ENCODE assay signal across 23 cellular contexts in genomic region chr1:227952374-227953021, GRCh38. TPM values are rescaled to one million over a fixed set of nuclear protein-coding genes. Genes with fewer than 3 reads are reported as not detected.
A peak's percentile ranks its signal among the peaks of the same experiment; 100 is the strongest.
DNase-seq lines count a peak whose midpoint lies in the region; ATAC-seq, FAIRE-seq and TF ChIP-seq lines count a peak whose summit lies in the region.
"Had no signal": no experiment of that assay in that cellular context is flagged by ENCODE, and none has a peak within 500 bp of the region (broad histone marks: within the 10 kb centered on the region; RNA-seq: fewer than 3 reads in every experiment).

No MANE protein-coding gene starts in this region.

- DNase-seq in H7 (peak; percentile 34), H1 (ENCODE audit: low read depth in 1 of 2, low spot score in 2 of 2) (peak in 1 of 2 experiments; percentile 23), osteocyte (ENCODE audit: extremely low spot score, unreplicated experiment) (peak; percentile 80), GM20000 (ENCODE audit: low spot score) (no peak)
- no peak for DNase-seq in activated T-helper 2 cell treated with anti-CD3 and anti-CD28 coated beads, Interferon-gamma antibody, Interleukin-2, Interleukin-4, amounts not matched to agents 10 μg/mL and 5 μg/mL and 100 μg/mL, durations not matched to agents 14 hours and 24 hours and 36 hours (ENCODE audit: low spot score)
- DNase-seq: activated CD4-positive, alpha-beta memory T cell treated with anti-CD3 and anti-CD28 coated beads, Interleukin-2, amount 10 ng/mL, durations not matched to agents 7 days and 5 days; activated naive CD4-positive, alpha-beta T cell treated with anti-CD3 and anti-CD28 coated beads, Interleukin-2, amount 50 U/mL, for 16 hours; activated T-cell treated with anti-CD3 and anti-CD28 coated beads, Interleukin-2, amount 50 U/mL, for 1 hour; anterior cingulate cortex; H9; kidney; mammary epithelial cell; NCI-H2081 treated with DMSO at 0.1 percent for 48 hours; OCI-M1; SHP77 treated with DMSO at 0.1 percent for 48 hours; stimulated activated naive CD4-positive, alpha-beta T cell treated with Interleukin-2 at 50 U/mL for 16 hours had no signal

- peaks cover 19% of the 10 kb centered on the region for H3K27me3 Mint-ChIP-seq in osteocyte (ENCODE audit: unreplicated experiment)
- H3K27me3 Mint-ChIP-seq in activated T-helper 17 cell treated with anti-CD3 and anti-CD28 coated beads, Interleukin-2, amount 50 U/mL, for 72 hours: peaks cover 19% of the 10 kb centered on the region
- peaks cover 35% of the 10 kb centered on the region for H3K27me3 Mint-ChIP-seq in activated T-helper 2 cell treated with anti-CD3 and anti-CD28 coated beads, Interferon-gamma antibody, Interleukin-2, Interleukin-4, amounts not matched to agents 10 μg/mL and 5 μg/mL and 100 μg/mL, durations not matched to agents 14 hours and 24 hours and 36 hours (ENCODE audit: low read depth)

- H3K9ac ChIP-seq in BLaER1 (no peak overlapping the region), H1 (replicated peaks in 1 of 4; ENCODE audit: extremely low read depth in 1 of 4, low read depth in 3 of 4, low read length in 3 of 4) (no peak overlapping the region)

- H2BK12ac ChIP-seq in H1 (ENCODE audit: low read depth, low read length): no peak overlapping the region; the same call in 1 of the 2 replicates

- TF ChIP-seq EP300 in H1 (IDR thresholded peaks at IDR 0.05; ENCODE audit: borderline replicate concordance in 1 of 2, low read depth in 2 of 2, low read length in 2 of 2): no peak

- no peak overlapping the region for H3K56ac ChIP-seq in H1 (replicated peaks; ENCODE audit: insufficient read length, low read depth, low read length)

- peaks cover 16% of the 10 kb centered on the region for H3K4me1 Mint-ChIP-seq in osteocyte (ENCODE audit: unreplicated experiment)
- no peaks in the 10 kb centered on the region for H3K4me1 Mint-ChIP-seq in activated T-helper 17 cell treated with anti-CD3 and anti-CD28 coated beads, Interleukin-2, amount 50 U/mL, for 72 hours
- H3K4me1 Mint-ChIP-seq in activated T-helper 2 cell treated with anti-CD3 and anti-CD28 coated beads, Interferon-gamma antibody, Interleukin-2, Interleukin-4, amounts not matched to agents 10 μg/mL and 5 μg/mL and 100 μg/mL, durations not matched to agents 14 hours and 24 hours and 36 hours (ENCODE audit: low read depth): no peaks in the 10 kb centered on the region

- no peak for ATAC-seq in activated T-helper 17 cell treated with anti-CD3 and anti-CD28 coated beads, Interleukin-2, amount 50 U/mL, for 72 hours (replicated peaks)
- no peak for ATAC-seq in activated CD4-positive, CD25-positive, alpha-beta regulatory T cell treated with anti-CD3 and anti-CD28 coated beads, Interleukin-2, amount 50 U/mL, for 24 hours

- H3K23me2 ChIP-seq in H1 (ENCODE audit: low read depth, low read length): peaks cover 5% of the 10 kb centered on the region; the same call in 1 of the 2 replicates

- intact Hi-C loops in activated T-helper 2 cell treated with anti-CD3 and anti-CD28 coated beads, Interferon-gamma antibody, Interleukin-2, Interleukin-4, amounts not matched to agents 10 μg/mL and 5 μg/mL and 100 μg/mL, durations not matched to agents 14 hours and 24 hours and 36 hours (cut with micrococcal nuclease): no loop called here

- no peak for TF ChIP-seq RAD21 in H1 (IDR thresholded peaks at IDR 0.05 in 1 of 2, conservative IDR thresholded peaks at IDR 0.05 in 1 of 2; ENCODE audit: low read depth in 2 of 2, low read length in 2 of 2)

- TF ChIP-seq CTCF in H1 (IDR thresholded peaks at IDR 0.05; ENCODE audit: control extremely low read depth in 1 of 3, insufficient read depth in 1 of 3, low read depth in 1 of 3, low read length in 3 of 3) (no peak), osteocyte (IDR thresholded peaks at IDR 0.05) (no peak), GM20000 (IDR thresholded peaks at IDR 0.05; ENCODE audit: extremely low read depth, missing control alignments) (no peak)

- H3K27ac Mint-ChIP-seq in osteocyte (ENCODE audit: unreplicated experiment): no peak overlapping the region
- H3K27ac Mint-ChIP-seq in activated T-helper 17 cell treated with anti-CD3 and anti-CD28 coated beads, Interleukin-2, amount 50 U/mL, for 72 hours: no peak overlapping the region
- no peak overlapping the region for H3K27ac Mint-ChIP-seq in activated T-helper 2 cell treated with anti-CD3 and anti-CD28 coated beads, Interferon-gamma antibody, Interleukin-2, Interleukin-4, amounts not matched to agents 10 μg/mL and 5 μg/mL and 100 μg/mL, durations not matched to agents 14 hours and 24 hours and 36 hours
- H3K27ac Mint-ChIP-seq: activated CD4-positive, alpha-beta memory T cell treated with anti-CD3 and anti-CD28 coated beads, Interleukin-2, amount 10 ng/mL, durations not matched to agents 7 days and 5 days; H9; IgD-negative memory B cell had no signal

- H2BK5ac ChIP-seq in H1 (ENCODE audit: low read depth, low read length): no peak overlapping the region

- H3K4me3 ChIP-seq in BLaER1 (no peak overlapping the region), H7 (ENCODE audit: insufficient read depth, low read depth, low read length) (no peak overlapping the region), H1 (ENCODE audit: extremely low read depth in 1 of 4, insufficient read depth in 2 of 4, low read depth in 3 of 4, low read length in 4 of 4) (no peak overlapping the region)
- H3K4me3 ChIP-seq: gastroesophageal sphincter had no signal

- peaks cover 10% of the 10 kb centered on the region for H3K9me3 Mint-ChIP-seq in osteocyte (ENCODE audit: unreplicated experiment)
- no peaks in the 10 kb centered on the region for H3K9me3 Mint-ChIP-seq in activated T-helper 17 cell treated with anti-CD3 and anti-CD28 coated beads, Interleukin-2, amount 50 U/mL, for 72 hours
- no peaks in the 10 kb centered on the region for H3K9me3 Mint-ChIP-seq in activated T-helper 2 cell treated with anti-CD3 and anti-CD28 coated beads, Interferon-gamma antibody, Interleukin-2, Interleukin-4, amounts not matched to agents 10 μg/mL and 5 μg/mL and 100 μg/mL, durations not matched to agents 14 hours and 24 hours and 36 hours
- H3K9me3 Mint-ChIP-seq: activated CD4-positive, alpha-beta memory T cell treated with anti-CD3 and anti-CD28 coated beads, Interleukin-2, amount 10 ng/mL, durations not matched to agents 7 days and 5 days had no signal

- H4K20me1 ChIP-seq in BLaER1: peaks cover 20% of the 10 kb centered on the region
- peaks cover 0 to 6% of the 10 kb centered on the region in 2 experiments for H4K20me1 ChIP-seq in H1 (replicated peaks in 1 of 2; ENCODE audit: control insufficient read depth in 1 of 2, insufficient read depth in 2 of 2, low read length in 2 of 2)

- no peak overlapping the region for H2BK20ac ChIP-seq in H1 (ENCODE audit: low read length)

- no peak overlapping the region for H2AK5ac ChIP-seq in H1 (ENCODE audit: low read depth, low read length)

- H3K4me1 ChIP-seq in BLaER1 (peaks cover 34% of the 10 kb centered on the region), H1 (replicated peaks in 1 of 4; ENCODE audit: control insufficient read depth in 3 of 4, insufficient read depth in 4 of 4, low read length in 3 of 4) (peaks cover 0 to 10% (median 3%) of the 10 kb centered on the region in 4 experiments; a peak in 4 of 7 replicates)

- H3K23ac ChIP-seq in H1 (ENCODE audit: insufficient read length): no peak overlapping the region

- no peak overlapping the region for H4K5ac ChIP-seq in H1 (ENCODE audit: insufficient read length, low read depth, low read length)

- no peak overlapping the region for H3K4me3 Mint-ChIP-seq in osteocyte (ENCODE audit: unreplicated experiment)
- no peak overlapping the region for H3K4me3 Mint-ChIP-seq in activated T-helper 17 cell treated with anti-CD3 and anti-CD28 coated beads, Interleukin-2, amount 50 U/mL, for 72 hours
- H3K4me3 Mint-ChIP-seq in activated T-helper 2 cell treated with anti-CD3 and anti-CD28 coated beads, Interferon-gamma antibody, Interleukin-2, Interleukin-4, amounts not matched to agents 10 μg/mL and 5 μg/mL and 100 μg/mL, durations not matched to agents 14 hours and 24 hours and 36 hours (ENCODE audit: low read depth): no peak overlapping the region
- H3K4me3 Mint-ChIP-seq: activated CD4-positive, alpha-beta memory T cell treated with anti-CD3 and anti-CD28 coated beads, Interleukin-2, amount 10 ng/mL, durations not matched to agents 7 days and 5 days; H9; IgD-negative memory B cell had no signal

- H2BK120ac ChIP-seq in H1 (replicated peaks; ENCODE audit: low read depth, low read length): no peak overlapping the region

- FAIRE-seq in H1 (lab: Jason Lieb, UNC): no peak
- FAIRE-seq: D721Med, kidney had no signal

- 0 out of 2 replicates have a peak overlapping the region, but pooled peaks have one; percentile 29 for H2BK15ac ChIP-seq in H1 (ENCODE audit: low read length)

- H4K8ac ChIP-seq in H1 (ENCODE audit: extremely low read depth, insufficient read depth, low read length): no peak overlapping the region

- H3K79me1 ChIP-seq in H1 (ENCODE audit: low read depth, low read length): no peaks in the 10 kb centered on the region

- POLR2A ChIA-PET in H1 (lab: Charles Lee; ENCODE audit: partially characterized antibody): no interaction called here

- H4K91ac ChIP-seq in H1 (replicated peaks; ENCODE audit: insufficient read length, low read length): no peak overlapping the region

- no peak overlapping the region for H3K18ac ChIP-seq in H1 (ENCODE audit: extremely low read depth, low read length)

- no peak overlapping the region for H3K14ac ChIP-seq in H1 (ENCODE audit: insufficient read length)

- H3K79me2 ChIP-seq in H1 (ENCODE audit: control insufficient read depth in 1 of 2, insufficient read depth in 2 of 2, low read length in 2 of 2): no peaks in the 10 kb centered on the region

- WGBS in H1 (ENCODE audit: extremely low coverage in 1 of 2, insufficient coverage in 1 of 2, insufficient read length in 1 of 2, insufficient replicate concordance in 2 of 2, low coverage in 1 of 2, low lambda C conversion rate in 2 of 2, missing lambda C conversion rate in 1 of 2), 2 experiments: 84% methylated on average over 17 of the region's 18 CpGs; no CpG with 5 or more reads in 1 of the 2 experiments

- H3K4me2 ChIP-seq in BLaER1 (peak overlapping the region; percentile 76), H1 (ENCODE audit: insufficient read depth in 1 of 2, low read depth in 2 of 2, low read length in 2 of 2) (no peak overlapping the region)

- no peak overlapping the region for H3K4ac ChIP-seq in H1 (replicated peaks; ENCODE audit: insufficient read length, low read depth, low read length)

- H3K27ac ChIP-seq in BLaER1: no peak overlapping the region
- H3K27ac ChIP-seq in H1 (ENCODE audit: low read depth, low read length): no peak overlapping the region
- H3K27ac ChIP-seq: gastroesophageal sphincter, neutrophil had no signal

- H3K36me3 ChIP-seq in BLaER1 (no peaks in the 10 kb centered on the region), H7 (replicated peaks; ENCODE audit: control insufficient read depth, insufficient read depth, low read length) (no peaks in the 10 kb centered on the region), H1 (ENCODE audit: control insufficient read depth in 2 of 4, insufficient read depth in 4 of 4, low read length in 3 of 4) (no peaks in the 10 kb centered on the region)
- H3K36me3 ChIP-seq: gastroesophageal sphincter, neutrophil had no signal

- CTCF ChIA-PET in H1 (lab: Charles Lee; ENCODE audit: partially characterized antibody): interaction anchor here (0.8 to 3.9 kb wide), 11 partner anchors 10 to 503 kb away, joined by 3 to 43 read pairs (median 7); no protein-coding TSS in a partner anchor

- H3K27me3 ChIP-seq in BLaER1 (peaks cover 21% of the 10 kb centered on the region), H7 (ENCODE audit: control insufficient read depth, insufficient read depth, low read length) (peaks cover 13% of the 10 kb centered on the region), H1 (replicated peaks in 1 of 4; ENCODE audit: control insufficient read depth in 3 of 4, extremely low read depth in 1 of 4, insufficient read depth in 3 of 4, low read length in 3 of 4) (peaks cover 9 to 22% (median 18%) of the 10 kb centered on the region in 4 experiments)

- H3K36me3 Mint-ChIP-seq in osteocyte (ENCODE audit: unreplicated experiment): peaks cover 2% of the 10 kb centered on the region
- no peaks in the 10 kb centered on the region for H3K36me3 Mint-ChIP-seq in activated T-helper 17 cell treated with anti-CD3 and anti-CD28 coated beads, Interleukin-2, amount 50 U/mL, for 72 hours (ENCODE audit: low read depth)
- H3K36me3 Mint-ChIP-seq in activated T-helper 2 cell treated with anti-CD3 and anti-CD28 coated beads, Interferon-gamma antibody, Interleukin-2, Interleukin-4, amounts not matched to agents 10 μg/mL and 5 μg/mL and 100 μg/mL, durations not matched to agents 14 hours and 24 hours and 36 hours (ENCODE audit: low read depth): no peaks in the 10 kb centered on the region

- no peak overlapping the region for H2AFZ ChIP-seq in H1 (ENCODE audit: low read length)

- peaks cover 14% of the 10 kb centered on the region for H3K9me3 ChIP-seq in BLaER1
- H3K9me3 ChIP-seq in H1 (ENCODE audit: insufficient read depth in 2 of 2, low read depth in 1 of 2, low read length in 1 of 2): peaks cover 0 to 6% of the 10 kb centered on the region in 2 experiments; a peak in 1 of 4 replicates
- H3K9me3 ChIP-seq: neutrophil had no signal

- TF ChIP-seq POLR2A in H1 (IDR thresholded peaks at IDR 0.05; ENCODE audit: control extremely low read depth in 1 of 2, low read depth in 2 of 2, low read length in 2 of 2): no peak

RNA-seq across cellular contexts. Expression of gene WNT9A, which starts 4.8 kb away (rescaled TPM):
- 3.2 and 4.0 TPM in 2 replicates for total RNA-seq in H7 (2014; rRNA removed; shearing (Covaris generic))
- total RNA-seq in H1 (2021; fragmentation: NEBNext Ultra II Directional; extraction: Animal tissue kit (Norgen Biotek cat#: 25700)): 0.78 and 1.1 TPM in 2 replicates
- polyA plus RNA-seq in H1 (2011; rRNA removed): 1.5 and 2.2 TPM in 2 replicates
- polyA plus RNA-seq in H1 (2011; cell fraction: cytosol; rRNA removed): 2.0 TPM
- polyA plus RNA-seq in H1 (2011; cell fraction: nucleus; rRNA removed): 3.0 TPM
- polyA plus RNA-seq in H1 (2012, experiment 1 of 2): 1.4 to 2.0 TPM (median 1.9 TPM) in 4 replicates
- 0.67 TPM for polyA plus RNA-seq in H1 (2012, experiment 2 of 2)
- polyA plus RNA-seq in H1 (2013, experiment 1 of 2): 0.41 TPM
- polyA plus RNA-seq in H1 (2013, experiment 2 of 2): 0.50 TPM
- polyA minus RNA-seq in H1 (2011; rRNA and poly(A)+ RNA removed): 1.9 and 2.1 TPM in 2 replicates
- polyA minus RNA-seq in H1 (2011; cell fraction: cytosol; rRNA and poly(A)+ RNA removed): 0.95 TPM
- 1.2 TPM for polyA minus RNA-seq in H1 (2011; cell fraction: nucleus; rRNA and poly(A)+ RNA removed)
- 4.8 and 4.9 TPM in 2 replicates for total RNA-seq in osteocyte
- under 1 TPM; 0.09 to 0.24 TPM for total RNA-seq in activated T-helper 17 cell treated with anti-CD3 and anti-CD28 coated beads, Interleukin-2, amount 50 U/mL, for 72 hours
- total RNA-seq in activated T-helper 2 cell treated with anti-CD3 and anti-CD28 coated beads, Interferon-gamma antibody, Interleukin-2, Interleukin-4, amounts not matched to agents 10 μg/mL and 5 μg/mL and 100 μg/mL, durations not matched to agents 14 hours and 24 hours and 36 hours: 0.05 TPM in 1 of 2 replicates, not detected in the other
- polyA plus RNA-seq: IgD-negative memory B cell had no signal

RNA-seq across cellular contexts. Expression of gene WNT3A, which starts 54.3 kb away (rescaled TPM):
- 0.31 and 0.33 TPM in 2 replicates for total RNA-seq in H7 (2014; rRNA removed; shearing (Covaris generic))
- total RNA-seq in H1 (2021; fragmentation: NEBNext Ultra II Directional; extraction: Animal tissue kit (Norgen Biotek cat#: 25700)): 0.10 and 0.19 TPM in 2 replicates
- 0.08 and 0.13 TPM in 2 replicates for polyA plus RNA-seq in H1 (2011; rRNA removed)
- 0.05 TPM for polyA plus RNA-seq in H1 (2011; cell fraction: cytosol; rRNA removed)
- polyA plus RNA-seq in H1 (2011; cell fraction: nucleus; rRNA removed): 0.26 TPM
- 0.05 to 0.17 TPM (median 0.08 TPM) in 3 of 4 replicates, not detected in the other for polyA plus RNA-seq in H1 (2012, experiment 1 of 2)
- polyA plus RNA-seq in H1 (2012, experiment 2 of 2): 0.13 TPM
- polyA plus RNA-seq in H1 (2013, experiment 1 of 2): 0.02 TPM
- 0.07 TPM for polyA plus RNA-seq in H1 (2013, experiment 2 of 2)
- 0.06 and 0.07 TPM in 2 replicates for polyA minus RNA-seq in H1 (2011; rRNA and poly(A)+ RNA removed)
- not detected for polyA minus RNA-seq in H1 (2011; cell fraction: cytosol; rRNA and poly(A)+ RNA removed)
- 0.40 TPM for polyA minus RNA-seq in H1 (2011; cell fraction: nucleus; rRNA and poly(A)+ RNA removed)
- not detected in 2 replicates for total RNA-seq in osteocyte
- not detected for total RNA-seq in activated T-helper 17 cell treated with anti-CD3 and anti-CD28 coated beads, Interleukin-2, amount 50 U/mL, for 72 hours
- total RNA-seq in activated T-helper 2 cell treated with anti-CD3 and anti-CD28 coated beads, Interferon-gamma antibody, Interleukin-2, Interleukin-4, amounts not matched to agents 10 μg/mL and 5 μg/mL and 100 μg/mL, durations not matched to agents 14 hours and 24 hours and 36 hours: not detected in 2 replicates
- total RNA-seq: activated CD4-positive, alpha-beta memory T cell treated with anti-CD3 and anti-CD28 coated beads, Interleukin-2, amount 10 ng/mL, durations not matched to agents 7 days and 5 days; gastroesophageal sphincter; kidney; mammary epithelial cell had no signal
- polyA plus RNA-seq: IgD-negative memory B cell had no signal

Comparison
In these comparisons a context has a peak if more than half of its experiments do, and no peak if none do; other contexts are left out.
1. DNase-seq: peak in H7 (single experiment) and osteocyte (single experiment); none in activated T-helper 2 cell treated with anti-CD3 and anti-CD28 coated beads, Interferon-gamma antibody, Interleukin-2, Interleukin-4, amounts not matched to agents 10 μg/mL and 5 μg/mL and 100 μg/mL, durations not matched to agents 14 hours and 24 hours and 36 hours (single experiment) and GM20000 (single experiment).